1 cellular context compared by ENCODE assay signal in the genomic region with DNA sequence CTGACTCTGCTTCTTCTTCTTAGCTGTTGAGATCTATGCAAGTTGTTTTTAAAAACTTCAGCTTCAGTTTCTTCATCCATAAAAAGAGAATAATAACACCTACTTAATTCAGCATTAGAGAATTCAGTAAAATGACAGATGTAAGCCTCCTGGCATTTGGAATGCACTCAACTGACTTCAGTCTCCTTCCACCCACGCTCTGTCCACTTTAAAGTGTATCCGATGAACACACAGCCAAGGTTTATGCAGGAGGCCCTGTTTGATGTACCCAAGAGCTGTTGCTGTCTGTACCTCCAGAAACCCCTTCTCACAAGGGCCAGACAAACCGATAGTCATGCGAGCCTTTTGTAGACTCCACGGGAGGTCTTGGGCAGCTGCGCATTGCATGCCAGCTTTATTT.
TF ChIP-seq lines count a peak whose summit lies in the region.

No MANE protein-coding gene starts in this region.

TF ChIP-seq in H1, 55 proteins besides CTCF, POLR2A, EP300 and RAD21 (continued from another document):
- TF ChIP-seq, protein P1, sequence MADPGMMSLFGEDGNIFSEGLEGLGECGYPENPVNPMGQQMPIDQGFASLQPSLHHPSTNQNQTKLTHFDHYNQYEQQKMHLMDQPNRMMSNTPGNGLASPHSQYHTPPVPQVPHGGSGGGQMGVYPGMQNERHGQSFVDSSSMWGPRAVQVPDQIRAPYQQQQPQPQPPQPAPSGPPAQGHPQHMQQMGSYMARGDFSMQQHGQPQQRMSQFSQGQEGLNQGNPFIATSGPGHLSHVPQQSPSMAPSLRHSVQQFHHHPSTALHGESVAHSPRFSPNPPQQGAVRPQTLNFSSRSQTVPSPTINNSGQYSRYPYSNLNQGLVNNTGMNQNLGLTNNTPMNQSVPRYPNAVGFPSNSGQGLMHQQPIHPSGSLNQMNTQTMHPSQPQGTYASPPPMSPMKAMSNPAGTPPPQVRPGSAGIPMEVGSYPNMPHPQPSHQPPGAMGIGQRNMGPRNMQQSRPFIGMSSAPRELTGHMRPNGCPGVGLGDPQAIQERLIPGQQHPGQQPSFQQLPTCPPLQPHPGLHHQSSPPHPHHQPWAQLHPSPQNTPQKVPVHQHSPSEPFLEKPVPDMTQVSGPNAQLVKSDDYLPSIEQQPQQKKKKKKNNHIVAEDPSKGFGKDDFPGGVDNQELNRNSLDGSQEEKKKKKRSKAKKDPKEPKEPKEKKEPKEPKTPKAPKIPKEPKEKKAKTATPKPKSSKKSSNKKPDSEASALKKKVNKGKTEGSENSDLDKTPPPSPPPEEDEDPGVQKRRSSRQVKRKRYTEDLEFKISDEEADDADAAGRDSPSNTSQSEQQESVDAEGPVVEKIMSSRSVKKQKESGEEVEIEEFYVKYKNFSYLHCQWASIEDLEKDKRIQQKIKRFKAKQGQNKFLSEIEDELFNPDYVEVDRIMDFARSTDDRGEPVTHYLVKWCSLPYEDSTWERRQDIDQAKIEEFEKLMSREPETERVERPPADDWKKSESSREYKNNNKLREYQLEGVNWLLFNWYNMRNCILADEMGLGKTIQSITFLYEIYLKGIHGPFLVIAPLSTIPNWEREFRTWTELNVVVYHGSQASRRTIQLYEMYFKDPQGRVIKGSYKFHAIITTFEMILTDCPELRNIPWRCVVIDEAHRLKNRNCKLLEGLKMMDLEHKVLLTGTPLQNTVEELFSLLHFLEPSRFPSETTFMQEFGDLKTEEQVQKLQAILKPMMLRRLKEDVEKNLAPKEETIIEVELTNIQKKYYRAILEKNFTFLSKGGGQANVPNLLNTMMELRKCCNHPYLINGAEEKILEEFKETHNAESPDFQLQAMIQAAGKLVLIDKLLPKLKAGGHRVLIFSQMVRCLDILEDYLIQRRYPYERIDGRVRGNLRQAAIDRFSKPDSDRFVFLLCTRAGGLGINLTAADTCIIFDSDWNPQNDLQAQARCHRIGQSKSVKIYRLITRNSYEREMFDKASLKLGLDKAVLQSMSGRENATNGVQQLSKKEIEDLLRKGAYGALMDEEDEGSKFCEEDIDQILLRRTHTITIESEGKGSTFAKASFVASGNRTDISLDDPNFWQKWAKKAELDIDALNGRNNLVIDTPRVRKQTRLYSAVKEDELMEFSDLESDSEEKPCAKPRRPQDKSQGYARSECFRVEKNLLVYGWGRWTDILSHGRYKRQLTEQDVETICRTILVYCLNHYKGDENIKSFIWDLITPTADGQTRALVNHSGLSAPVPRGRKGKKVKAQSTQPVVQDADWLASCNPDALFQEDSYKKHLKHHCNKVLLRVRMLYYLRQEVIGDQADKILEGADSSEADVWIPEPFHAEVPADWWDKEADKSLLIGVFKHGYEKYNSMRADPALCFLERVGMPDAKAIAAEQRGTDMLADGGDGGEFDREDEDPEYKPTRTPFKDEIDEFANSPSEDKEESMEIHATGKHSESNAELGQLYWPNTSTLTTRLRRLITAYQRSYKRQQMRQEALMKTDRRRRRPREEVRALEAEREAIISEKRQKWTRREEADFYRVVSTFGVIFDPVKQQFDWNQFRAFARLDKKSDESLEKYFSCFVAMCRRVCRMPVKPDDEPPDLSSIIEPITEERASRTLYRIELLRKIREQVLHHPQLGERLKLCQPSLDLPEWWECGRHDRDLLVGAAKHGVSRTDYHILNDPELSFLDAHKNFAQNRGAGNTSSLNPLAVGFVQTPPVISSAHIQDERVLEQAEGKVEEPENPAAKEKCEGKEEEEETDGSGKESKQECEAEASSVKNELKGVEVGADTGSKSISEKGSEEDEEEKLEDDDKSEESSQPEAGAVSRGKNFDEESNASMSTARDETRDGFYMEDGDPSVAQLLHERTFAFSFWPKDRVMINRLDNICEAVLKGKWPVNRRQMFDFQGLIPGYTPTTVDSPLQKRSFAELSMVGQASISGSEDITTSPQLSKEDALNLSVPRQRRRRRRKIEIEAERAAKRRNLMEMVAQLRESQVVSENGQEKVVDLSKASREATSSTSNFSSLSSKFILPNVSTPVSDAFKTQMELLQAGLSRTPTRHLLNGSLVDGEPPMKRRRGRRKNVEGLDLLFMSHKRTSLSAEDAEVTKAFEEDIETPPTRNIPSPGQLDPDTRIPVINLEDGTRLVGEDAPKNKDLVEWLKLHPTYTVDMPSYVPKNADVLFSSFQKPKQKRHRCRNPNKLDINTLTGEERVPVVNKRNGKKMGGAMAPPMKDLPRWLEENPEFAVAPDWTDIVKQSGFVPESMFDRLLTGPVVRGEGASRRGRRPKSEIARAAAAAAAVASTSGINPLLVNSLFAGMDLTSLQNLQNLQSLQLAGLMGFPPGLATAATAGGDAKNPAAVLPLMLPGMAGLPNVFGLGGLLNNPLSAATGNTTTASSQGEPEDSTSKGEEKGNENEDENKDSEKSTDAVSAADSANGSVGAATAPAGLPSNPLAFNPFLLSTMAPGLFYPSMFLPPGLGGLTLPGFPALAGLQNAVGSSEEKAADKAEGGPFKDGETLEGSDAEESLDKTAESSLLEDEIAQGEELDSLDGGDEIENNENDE (IDR thresholded peaks at IDR 0.05; ENCODE audit: insufficient replicate concordance, low read length): no peak
- TF ChIP-seq MAFK (IDR thresholded peaks at IDR 0.05; ENCODE audit: low read depth, low read length) (no peak), SP1 (IDR thresholded peaks at IDR 0.05; ENCODE audit: low read depth, low read length) (no peak), HDAC6 (IDR thresholded peaks at IDR 0.05; ENCODE audit: low read depth, low read length) (no peak)
